ENCODE assay signal across 1 cellular context in the genomic region with DNA sequence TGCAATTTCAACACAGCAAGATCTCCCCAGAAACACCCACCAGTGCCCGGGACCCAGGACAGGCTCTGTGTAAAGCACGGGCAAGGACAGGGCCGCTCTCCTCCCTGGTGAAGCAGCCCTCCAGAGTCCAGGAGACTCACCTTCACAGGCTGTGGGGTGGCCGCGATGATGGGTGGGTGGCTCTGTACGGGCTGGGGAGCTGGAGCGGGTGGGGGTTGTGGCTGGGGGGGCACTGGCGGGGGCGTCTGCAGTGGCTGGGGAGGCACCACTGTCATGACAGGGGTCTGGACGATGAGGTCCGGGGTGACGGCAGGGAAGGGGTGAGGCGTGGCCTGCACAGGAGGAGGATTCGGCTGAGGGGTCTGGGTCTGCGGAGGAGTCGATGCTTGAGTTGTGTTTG.
TF ChIP-seq lines count a peak whose summit lies in the region.

No MANE protein-coding gene starts in this region.

TF ChIP-seq in liver, 16 proteins besides CTCF, POLR2A, EP300 and RAD21 (continued from another document):
- TF ChIP-seq, protein P1, sequence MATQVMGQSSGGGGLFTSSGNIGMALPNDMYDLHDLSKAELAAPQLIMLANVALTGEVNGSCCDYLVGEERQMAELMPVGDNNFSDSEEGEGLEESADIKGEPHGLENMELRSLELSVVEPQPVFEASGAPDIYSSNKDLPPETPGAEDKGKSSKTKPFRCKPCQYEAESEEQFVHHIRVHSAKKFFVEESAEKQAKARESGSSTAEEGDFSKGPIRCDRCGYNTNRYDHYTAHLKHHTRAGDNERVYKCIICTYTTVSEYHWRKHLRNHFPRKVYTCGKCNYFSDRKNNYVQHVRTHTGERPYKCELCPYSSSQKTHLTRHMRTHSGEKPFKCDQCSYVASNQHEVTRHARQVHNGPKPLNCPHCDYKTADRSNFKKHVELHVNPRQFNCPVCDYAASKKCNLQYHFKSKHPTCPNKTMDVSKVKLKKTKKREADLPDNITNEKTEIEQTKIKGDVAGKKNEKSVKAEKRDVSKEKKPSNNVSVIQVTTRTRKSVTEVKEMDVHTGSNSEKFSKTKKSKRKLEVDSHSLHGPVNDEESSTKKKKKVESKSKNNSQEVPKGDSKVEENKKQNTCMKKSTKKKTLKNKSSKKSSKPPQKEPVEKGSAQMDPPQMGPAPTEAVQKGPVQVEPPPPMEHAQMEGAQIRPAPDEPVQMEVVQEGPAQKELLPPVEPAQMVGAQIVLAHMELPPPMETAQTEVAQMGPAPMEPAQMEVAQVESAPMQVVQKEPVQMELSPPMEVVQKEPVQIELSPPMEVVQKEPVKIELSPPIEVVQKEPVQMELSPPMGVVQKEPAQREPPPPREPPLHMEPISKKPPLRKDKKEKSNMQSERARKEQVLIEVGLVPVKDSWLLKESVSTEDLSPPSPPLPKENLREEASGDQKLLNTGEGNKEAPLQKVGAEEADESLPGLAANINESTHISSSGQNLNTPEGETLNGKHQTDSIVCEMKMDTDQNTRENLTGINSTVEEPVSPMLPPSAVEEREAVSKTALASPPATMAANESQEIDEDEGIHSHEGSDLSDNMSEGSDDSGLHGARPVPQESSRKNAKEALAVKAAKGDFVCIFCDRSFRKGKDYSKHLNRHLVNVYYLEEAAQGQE (IDR thresholded peaks at IDR 0.05) = no peak
- TF ChIP-seq JUND (IDR thresholded peaks at IDR 0.05) = no peak
- TF ChIP-seq TAF1 (conservative IDR thresholded peaks at IDR 0.05) = no peak
